8 cellular contexts compared by ENCODE assay signal in the genomic region with DNA sequence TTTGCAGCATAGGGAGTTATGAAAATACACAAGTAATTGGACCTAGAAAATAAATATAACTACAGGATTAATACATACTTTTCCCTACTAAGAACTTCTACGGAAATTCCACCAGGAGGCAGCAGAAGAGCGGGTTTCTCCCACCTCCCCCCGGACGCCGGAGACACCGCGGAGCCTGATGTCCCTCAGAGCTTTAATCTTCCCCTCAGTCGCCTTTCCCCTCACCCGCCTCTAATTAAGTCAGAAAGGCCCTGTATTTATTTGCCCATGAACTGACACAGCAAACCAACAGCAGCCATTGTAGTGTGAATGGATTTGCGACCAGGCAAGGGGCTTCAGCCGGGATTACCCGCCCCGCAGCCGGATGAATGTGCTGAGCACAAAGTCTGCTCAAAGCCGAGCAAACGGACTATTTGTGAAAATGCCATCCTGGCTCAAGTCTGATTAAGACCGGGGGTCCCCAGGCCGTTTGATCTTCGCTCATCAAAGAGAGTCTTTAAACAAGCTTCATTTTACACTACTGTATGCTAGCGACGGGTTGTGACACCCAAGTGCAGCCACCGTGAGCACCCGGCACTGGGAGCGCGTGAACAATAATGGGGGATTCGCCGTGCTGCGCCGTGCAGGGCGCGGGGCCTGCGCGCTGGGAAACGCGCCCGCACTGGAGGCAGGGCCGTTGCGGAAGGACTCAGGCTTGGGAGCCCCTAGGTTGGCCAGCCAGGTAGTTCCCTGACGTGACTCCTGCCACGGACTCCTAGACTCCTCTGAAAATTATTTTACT. TPM values are rescaled to one million over a fixed set of nuclear protein-coding genes. Genes with fewer than 3 reads are reported as not detected.
A peak's percentile ranks its signal among the peaks of the same experiment; 100 is the strongest.
DNase-seq lines count a peak whose midpoint lies in the region; ATAC-seq, FAIRE-seq and TF ChIP-seq lines count a peak whose summit lies in the region.

No MANE protein-coding gene starts in this region.

- no peaks in the 10 kb centered on the region for H3K27me3 ChIP-seq in bronchial epithelial cell (ENCODE audit: control insufficient read depth, insufficient read depth, low read length)

- peak; percentile 59 for TF ChIP-seq CTCF in bronchial epithelial cell (IDR thresholded peaks at IDR 0.05; ENCODE audit: insufficient read depth, low read length, severe bottlenecking)

- DNase-seq in D341Med (ENCODE audit: low spot score) (peak; percentile 85), GM19238 (ENCODE audit: insufficient read length, low spot score) (peak; percentile 27), NOMO-1 treated with dmso at 0.1 percent for 144 hours (lab: John Stamatoyannopoulos, UW; ENCODE audit: unreplicated experiment) (peak; percentile 37), bronchial epithelial cell (ENCODE audit: low read depth) (peak; percentile 55), immature natural killer cell (peak; percentile 15 to 54 (median 36)), skeletal muscle cell (ENCODE audit: low read depth) (no peak), NCI-H2107 (lab: John Stamatoyannopoulos, UW) (no peak)

- FAIRE-seq in bronchial epithelial cell (lab: Jason Lieb, UNC), result no peak

- ATAC-seq in HG03159 (IDR thresholded peaks at IDR 0.05; ENCODE audit: unreplicated experiment), result peak; percentile 94

- H3K36me3 Mint-ChIP-seq in immature natural killer cell, result peaks cover 0 to 3% (median 0%) of the 10 kb centered on the region in 3 donors

- H3K4me1 Mint-ChIP-seq in immature natural killer cell, result peaks cover 15 to 22% of the 10 kb centered on the region in 2 donors

- no peak overlapping the region for H3K27ac Mint-ChIP-seq in immature natural killer cell

- peaks cover 0 to 6% (median 1%) of the 10 kb centered on the region in 6 donors for H3K9me3 Mint-ChIP-seq in immature natural killer cell

- peak overlapping the region; percentile 67 to 82 (median 77) for H3K4me3 Mint-ChIP-seq in immature natural killer cell

- H3K36me3 ChIP-seq in bronchial epithelial cell (ENCODE audit: control insufficient read depth, insufficient read depth, low read length), result no peaks in the 10 kb centered on the region

- peak overlapping the region; percentile 62 for H3K4me3 ChIP-seq in bronchial epithelial cell (ENCODE audit: low read depth, low read length)
- H3K4me3 ChIP-seq in skeletal muscle cell (ENCODE audit: low read depth, low read length), result peak overlapping the region; percentile 50

- H3K27me3 Mint-ChIP-seq in immature natural killer cell (ENCODE audit: low read depth in 3 of 3), result peaks cover 5 to 15% (median 10%) of the 10 kb centered on the region in 3 donors

RNA-seq across cellular contexts. Expression of a gene that starts 5.6 kb away (rescaled TPM):
- total RNA-seq in bronchial epithelial cell, result 13.6 and 43.7 TPM in 2 replicates
- polyA plus RNA-seq in immature natural killer cell, result not detected

Comparison
In these comparisons a context has a peak if more than half of its experiments do, and no peak if none do; other contexts are left out.
1. DNase-seq: peak in D341Med (single experiment), GM19238 (single experiment), NOMO-1 treated with dmso at 0.1 percent for 144 hours (single experiment), bronchial epithelial cell (single experiment) and immature natural killer cell (3 of 3); none in skeletal muscle cell (single experiment) and NCI-H2107 (single experiment).